Comparison of ENCODE assay signal across 10 cellular contexts in the genomic region with DNA sequence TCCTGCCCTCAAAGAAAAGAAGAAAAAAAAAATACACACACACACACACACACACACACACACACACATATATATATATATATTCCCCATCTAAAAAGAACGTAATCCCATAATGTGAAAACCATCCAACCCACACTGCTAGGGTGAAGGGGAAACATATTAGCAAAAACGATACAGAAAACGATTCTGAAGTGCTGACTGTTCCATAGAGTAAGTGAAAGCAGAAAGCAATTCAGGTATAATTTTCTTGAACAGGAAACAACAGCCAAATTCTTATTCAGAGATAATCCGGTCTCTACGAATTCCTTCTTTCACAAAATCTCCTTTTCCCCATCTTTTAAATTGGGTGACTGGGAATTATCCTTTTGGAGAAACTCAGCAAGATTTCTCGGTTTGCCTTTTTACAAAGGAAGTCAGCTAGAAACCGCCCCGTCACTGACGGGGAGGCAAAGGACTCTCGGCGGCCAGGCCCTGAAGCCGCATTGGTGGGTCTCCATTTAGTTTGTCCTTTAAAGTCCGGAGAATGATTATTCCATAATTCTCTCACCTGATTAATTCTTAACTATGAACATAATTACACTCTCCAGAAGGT.
DNase-seq lines count a peak whose midpoint lies in the region; ATAC-seq and TF ChIP-seq lines count a peak whose summit lies in the region.
"Had no signal": no experiment of that assay in that cellular context is flagged by ENCODE, and none has a peak within 500 bp of the region (broad histone marks: within the 10 kb centered on the region; RNA-seq: fewer than 3 reads in every experiment).

No MANE protein-coding gene starts in this region.

- H3K27ac ChIP-seq in ascending aorta: no peak overlapping the region
- H3K27ac ChIP-seq in right atrium auricular region: no peak overlapping the region
- no peak overlapping the region for H3K27ac ChIP-seq in parathyroid adenoma

- H3K36me3 ChIP-seq in ascending aorta: no peaks in the 10 kb centered on the region
- H3K36me3 ChIP-seq in right atrium auricular region: no peaks in the 10 kb centered on the region
- no peaks in the 10 kb centered on the region for H3K36me3 ChIP-seq in parathyroid adenoma (ENCODE audit: control insufficient read depth, insufficient read depth, low read length)

- H3K4me2 ChIP-seq in parathyroid adenoma (ENCODE audit: low read length): peak overlapping the region; percentile 55

- peaks cover 10 to 43% (median 18%) of the 10 kb centered on the region in 6 donors for H3K9me3 Mint-ChIP-seq in immature natural killer cell

- H3K27ac Mint-ChIP-seq in immature natural killer cell: no peak overlapping the region
- H3K27ac Mint-ChIP-seq: activated CD4-positive, alpha-beta memory T cell treated with anti-CD3 and anti-CD28 coated beads, Interleukin-2, amount 10 ng/mL, durations not matched to agents 7 days and 5 days had no signal

- intact Hi-C loops in ascending aorta (cut with DNase I): no loop called here

- DNase-seq in Daoy (ENCODE audit: low read depth) (peak; percentile 32), ascending aorta (ENCODE audit: low spot score in 2 of 2) (no peak), right atrium auricular region (ENCODE audit: low spot score) (no peak), immature natural killer cell (no peak), DMS 273 (lab: John Stamatoyannopoulos, UW; ENCODE audit: unreplicated experiment) (no peak), NCI-H524 treated with DMSO at 0.1 percent for 48 hours (lab: John Stamatoyannopoulos, UW) (no peak)
- DNase-seq: activated CD4-positive, alpha-beta memory T cell treated with anti-CD3 and anti-CD28 coated beads, Interleukin-2, amount 10 ng/mL, durations not matched to agents 7 days and 5 days; central memory CD4-positive, alpha-beta T cell had no signal

- H3K79me2 ChIP-seq in parathyroid adenoma: no peaks in the 10 kb centered on the region

- no peak for ATAC-seq in HG03520 (IDR thresholded peaks at IDR 0.05; ENCODE audit: unreplicated experiment)

- H3K9ac ChIP-seq in parathyroid adenoma: no peak overlapping the region

- no peaks in the 10 kb centered on the region for H3K27me3 ChIP-seq in ascending aorta
- H3K27me3 ChIP-seq in right atrium auricular region: no peaks in the 10 kb centered on the region
- no peaks in the 10 kb centered on the region for H3K27me3 ChIP-seq in parathyroid adenoma (ENCODE audit: control insufficient read depth, insufficient read depth, low read length)

- H3K4me1 ChIP-seq in ascending aorta (no peaks in the 10 kb centered on the region), right atrium auricular region (no peaks in the 10 kb centered on the region), parathyroid adenoma (no peaks in the 10 kb centered on the region)

- H3K9me3 ChIP-seq in ascending aorta (no peaks in the 10 kb centered on the region), right atrium auricular region (no peaks in the 10 kb centered on the region), parathyroid adenoma (ENCODE audit: control insufficient read depth, low read length) (no peaks in the 10 kb centered on the region)

- TF ChIP-seq CTCF in ascending aorta (IDR thresholded peaks at IDR 0.05) (no peak), right atrium auricular region (IDR thresholded peaks at IDR 0.05) (no peak), parathyroid adenoma (IDR thresholded peaks at IDR 0.05) (no peak)

- H3K4me1 Mint-ChIP-seq in immature natural killer cell: no peaks in the 10 kb centered on the region
- H3K4me1 Mint-ChIP-seq: activated CD4-positive, alpha-beta memory T cell treated with anti-CD3 and anti-CD28 coated beads, Interleukin-2, amount 10 ng/mL, durations not matched to agents 7 days and 5 days had no signal

- H3K4me3 ChIP-seq in ascending aorta (peak overlapping the region; percentile 53 to 67), right atrium auricular region (peak overlapping the region; percentile 27 to 46), parathyroid adenoma (ENCODE audit: low read depth, low read length) (no peak overlapping the region)

- no peak overlapping the region for H3K4me3 Mint-ChIP-seq in immature natural killer cell
- H3K4me3 Mint-ChIP-seq: activated CD4-positive, alpha-beta memory T cell treated with anti-CD3 and anti-CD28 coated beads, Interleukin-2, amount 10 ng/mL, durations not matched to agents 7 days and 5 days had no signal

- no peaks in the 10 kb centered on the region for H3K36me3 Mint-ChIP-seq in immature natural killer cell

- peaks cover 2 to 5% (median 2%) of the 10 kb centered on the region in 3 donors for H3K27me3 Mint-ChIP-seq in immature natural killer cell (ENCODE audit: low read depth in 3 of 3)

- H2AFZ ChIP-seq in parathyroid adenoma: peak overlapping the region; percentile 35
